26 cellular contexts compared by ENCODE assay signal in genomic region chr2:164151518-164151917, GRCh38.
A peak's percentile ranks its signal among the peaks of the same experiment; 100 is the strongest.
DNase-seq lines count a peak whose midpoint lies in the region; ATAC-seq and TF ChIP-seq lines count a peak whose summit lies in the region.
"Had no signal": no experiment of that assay in that cellular context is flagged by ENCODE, and none has a peak within 500 bp of the region (broad histone marks: within the 10 kb centered on the region; RNA-seq: fewer than 3 reads in every experiment).

No MANE protein-coding gene starts in this region.

- peak; percentile 3 for DNase-seq in AG09319 (ENCODE audit: extremely low read depth, low read depth)
- peak; percentile 71 for DNase-seq in HCEC 1CT
- peak; percentile 4 for DNase-seq in astrocyte of the cerebellum (ENCODE audit: low read depth)
- DNase-seq in fibroblast of the conjunctiva (ENCODE audit: low read depth) = peak; percentile 9
- no peak for DNase-seq in NCI-H748 treated with DMSO at 0.1 percent for 48 hours (lab: John Stamatoyannopoulos, UW)
- no peak for DNase-seq in superior temporal gyrus (ENCODE audit: extremely low spot score)
- DNase-seq: activated CD4-positive, alpha-beta T cell treated with anti-CD3 and anti-CD28 coated beads, Interleukin-2, amount 10 ng/mL, durations not matched to agents 7 days and 5 days; activated naive CD4-positive, alpha-beta T cell; activated naive CD8-positive, alpha-beta T cell treated with anti-CD3 and anti-CD28 coated beads, Interleukin-2, amount 50 U/mL, for 24 hours; activated T-cell treated with anti-CD3 and anti-CD28 coated beads, Interleukin-2, amount 50 U/mL, for 48 hours; Caco-2; dermis blood vessel endothelial cell; endodermal cell; NCI-H1417; NCI-H2029; NCI-H69; stimulated activated naive B cell treated with anti-CD40 and anti-IgM and Interleukin-4, amounts not matched to agents 10 μg/mL and 1 μg/mL and 100 μg/mL, for 72 hours; substantia nigra; T1000; upper lobe of left lung had no signal

- TF ChIP-seq CTCF in AG09319 (IDR thresholded peaks at IDR 0.05; ENCODE audit: low read depth, low read length) (no peak), astrocyte of the cerebellum (IDR thresholded peaks at IDR 0.05; ENCODE audit: low read depth, low read length, missing control alignments) (no peak)

- no peak for ATAC-seq in GM19463 (IDR thresholded peaks at IDR 0.05; ENCODE audit: unreplicated experiment)
- ATAC-seq: activated naive CD8-positive, alpha-beta T cell treated with anti-CD3 and anti-CD28 coated beads, Interleukin-2, amount 50 U/mL, for 24 hours; esophagus mucosa; GM23338; stimulated activated naive B cell treated with anti-CD40 and anti-IgM and Interleukin-4, amounts not matched to agents 10 μg/mL and 1 μg/mL and 100 μg/mL, for 72 hours; WTC11 had no signal

- no peak overlapping the region for H3K4me3 ChIP-seq in astrocyte of the cerebellum (ENCODE audit: low read depth, low read length)
- H3K4me3 ChIP-seq: GM23338, hepatocyte, skin epidermis, upper lobe of left lung had no signal

- in situ Hi-C loops in astrocyte of the cerebellum (cut with HindIII; ENCODE audit: low sequenced_read_pairs) = no loop called here

Comparison
In these comparisons a context has a peak if more than half of its experiments do, and no peak if none do; other contexts are left out.
1. DNase-seq: peak in AG09319 (single experiment), HCEC 1CT (single experiment), astrocyte of the cerebellum (single experiment) and fibroblast of the conjunctiva (single experiment); none in NCI-H748 treated with DMSO at 0.1 percent for 48 hours (single experiment) and superior temporal gyrus (single experiment).